Comparison of ENCODE assay signal across 9 cellular contexts in genomic region chr1:25699501-25700089, GRCh38.
DNase-seq lines count a peak whose midpoint lies in the region; ATAC-seq and TF ChIP-seq lines count a peak whose summit lies in the region.
"Had no signal": no experiment of that assay in that cellular context is flagged by ENCODE, and none has a peak within 500 bp of the region (broad histone marks: within the 10 kb centered on the region; RNA-seq: fewer than 3 reads in every experiment).

No MANE protein-coding gene starts in this region.

- intact Hi-C loops in naive thymus-derived CD4-positive, alpha-beta T cell (cut with micrococcal nuclease): no loop called here
- intact Hi-C loops in transverse colon (cut with DNase I; ENCODE audit: low total_unique reads): no loop called here

- H3K36me3 ChIP-seq in endodermal cell (ENCODE audit: control insufficient read depth, insufficient read depth, low read length) (no peaks in the 10 kb centered on the region), transverse colon (no peaks in the 10 kb centered on the region)
- peaks cover 0 to 20% (median 0%) of the 10 kb centered on the region in 3 experiments for H3K36me3 ChIP-seq in naive thymus-derived CD4-positive, alpha-beta T cell (ENCODE audit: control insufficient read depth in 2 of 3, insufficient read depth in 3 of 3, low read length in 3 of 3)

- H3K4me1 ChIP-seq in endodermal cell (ENCODE audit: control insufficient read depth, insufficient read depth, low read length) (peaks cover 3% of the 10 kb centered on the region), transverse colon (peaks cover 8 to 61% (median 39%) of the 10 kb centered on the region in 4 donors)
- peaks cover 9 to 61% of the 10 kb centered on the region in 2 donors for H3K4me1 ChIP-seq in naive thymus-derived CD4-positive, alpha-beta T cell (ENCODE audit: control insufficient read depth in 2 of 2, insufficient read depth in 2 of 2, low read length in 2 of 2)

- TF ChIP-seq POLR2A in transverse colon (IDR thresholded peaks at IDR 0.05): no peak

- ATAC-seq in naive thymus-derived CD4-positive, alpha-beta T cell: no peak

- H3K27ac Mint-ChIP-seq in endodermal cell: no peak overlapping the region
- H3K27ac Mint-ChIP-seq in naive thymus-derived CD4-positive, alpha-beta T cell: peak overlapping the region in 6 of 9 donors; percentile 28 to 89 (median 55)

- H3K36me3 Mint-ChIP-seq in endodermal cell (ENCODE audit: low read depth): no peaks in the 10 kb centered on the region
- peaks cover 0 to 6% (median 4%) of the 10 kb centered on the region in 5 donors for H3K36me3 Mint-ChIP-seq in naive thymus-derived CD4-positive, alpha-beta T cell

- WGBS in endodermal cell (ENCODE audit: insufficient coverage in 1 of 2, insufficient read length in 1 of 2), 2 experiments: 75 to 91% methylated on average over 8 to 10 of the region's 10 CpGs
- 32 to 65% methylated on average over 3 to 10 of the region's 10 CpGs for WGBS in transverse colon (ENCODE audit: low coverage in 1 of 2), 2 donors

- no peaks in the 10 kb centered on the region for H3K27me3 ChIP-seq in endodermal cell (ENCODE audit: control insufficient read depth, insufficient read depth, low read length, poor library complexity, severe bottlenecking)
- H3K27me3 ChIP-seq in naive thymus-derived CD4-positive, alpha-beta T cell (ENCODE audit: control insufficient read depth in 2 of 2, insufficient read depth in 2 of 2, low read length in 2 of 2): no peaks in the 10 kb centered on the region
- H3K27me3 ChIP-seq in transverse colon: no peaks in the 10 kb centered on the region

- H3K9me3 ChIP-seq in endodermal cell (ENCODE audit: control insufficient read depth, low read length) (no peaks in the 10 kb centered on the region), transverse colon (no peaks in the 10 kb centered on the region)
- no peaks in the 10 kb centered on the region for H3K9me3 ChIP-seq in naive thymus-derived CD4-positive, alpha-beta T cell (ENCODE audit: control insufficient read depth in 2 of 3, low read length in 3 of 3)

- no peak overlapping the region for H3K4me3 Mint-ChIP-seq in endodermal cell
- H3K4me3 Mint-ChIP-seq in naive thymus-derived CD4-positive, alpha-beta T cell: no peak overlapping the region

- TF ChIP-seq CTCF in endodermal cell (conservative IDR thresholded peaks at IDR 0.05): no peak
- no peak for TF ChIP-seq CTCF in transverse colon (IDR thresholded peaks at IDR 0.05)

- H3K9me3 Mint-ChIP-seq in endodermal cell: no peaks in the 10 kb centered on the region
- H3K9me3 Mint-ChIP-seq in naive thymus-derived CD4-positive, alpha-beta T cell: peaks cover 0 to 2% (median 0%) of the 10 kb centered on the region in 11 donors

- peak overlapping the region; percentile 52 for H3K27ac ChIP-seq in endodermal cell (ENCODE audit: low read depth, low read length)
- H3K27ac ChIP-seq in naive thymus-derived CD4-positive, alpha-beta T cell (ENCODE audit: low read depth, low read length): no peak overlapping the region
- peak overlapping the region; percentile 76 to 83 (median 82) for H3K27ac ChIP-seq in transverse colon

- in situ Hi-C loops in transverse colon (cut with MboI; ENCODE audit: low pct_ligation_motif_present in 1 of 4, low pct_unique_long_range_greater_than_20kb in 1 of 4, low sequenced_read_pairs in 3 of 4): no loop called here

- POLR2A ChIA-PET in naive thymus-derived CD4-positive, alpha-beta T cell (lab: Charles Lee): interaction anchor here (0.6 to 2.5 kb wide), 4 partner anchors 13 to 157 kb away, joined by 3 to 6 read pairs (median 4); no protein-coding TSS in a partner anchor

- CTCF ChIA-PET in naive thymus-derived CD4-positive, alpha-beta T cell (lab: Charles Lee): interaction anchor here (0.6 to 2.5 kb wide), 2 partner anchors 23 to 96 kb away, joined by 3 to 10 read pairs; no protein-coding TSS in a partner anchor

- no peak for TF ChIP-seq EP300 in transverse colon (IDR thresholded peaks at IDR 0.05; ENCODE audit: low read depth)

- H3K27me3 Mint-ChIP-seq in endodermal cell (ENCODE audit: insufficient read depth): peaks cover 4% of the 10 kb centered on the region
- H3K27me3 Mint-ChIP-seq in naive thymus-derived CD4-positive, alpha-beta T cell: peaks cover 0 to 39% (median 0%) of the 10 kb centered on the region in 5 donors

- H3K9ac ChIP-seq in endodermal cell (ENCODE audit: extremely low read depth, low read length, poor library complexity, severe bottlenecking): no peak overlapping the region

- H3K4me1 Mint-ChIP-seq in endodermal cell: peaks cover 35% of the 10 kb centered on the region
- H3K4me1 Mint-ChIP-seq in naive thymus-derived CD4-positive, alpha-beta T cell: peaks cover 32 to 87% (median 74%) of the 10 kb centered on the region in 7 donors

- H3K4me3 ChIP-seq in endodermal cell (ENCODE audit: low read length): no peak overlapping the region
- H3K4me3 ChIP-seq in naive thymus-derived CD4-positive, alpha-beta T cell (ENCODE audit: low read length): no peak overlapping the region
- H3K4me3 ChIP-seq in transverse colon: no peak overlapping the region

- DNase-seq in NCI-H146 (lab: John Stamatoyannopoulos, UW) (peak; percentile 16), NCI-H146 treated with DMSO at 0.1 percent for 48 hours (lab: John Stamatoyannopoulos, UW; ENCODE audit: unreplicated experiment) (no peak), endodermal cell (peak; percentile 35), transverse colon (no peak), COLO829 (ENCODE audit: low spot score) (no peak), NCI-H1436 treated with DMSO at 0.1 percent for 48 hours (lab: John Stamatoyannopoulos, UW) (no peak), activated gamma-delta T cell treated with Interleukin-2 at 50 U/mL for 16 hours (no peak)
- DNase-seq in naive thymus-derived CD4-positive, alpha-beta T cell: no peak
- DNase-seq: dermis blood vessel endothelial cell had no signal

Comparison
In these comparisons a context has a peak if more than half of its experiments do, and no peak if none do; other contexts are left out.
1. DNase-seq: peak in NCI-H146 (single experiment) and endodermal cell (single experiment); none in NCI-H146 treated with DMSO at 0.1 percent for 48 hours (single experiment), naive thymus-derived CD4-positive, alpha-beta T cell (0 of 9), transverse colon (single experiment), COLO829 (single experiment), NCI-H1436 treated with DMSO at 0.1 percent for 48 hours (single experiment) and activated gamma-delta T cell treated with Interleukin-2 at 50 U/mL for 16 hours (single experiment).